ENCODE assay signal across 8 cellular contexts in genomic region chr3:160012108-160012507, GRCh38. TPM values are rescaled to one million over a fixed set of nuclear protein-coding genes. Genes with fewer than 3 reads are reported as not detected.
DNase-seq lines count a peak whose midpoint lies in the region; ATAC-seq and TF ChIP-seq lines count a peak whose summit lies in the region.

No MANE protein-coding gene starts in this region.

- H3K27ac ChIP-seq in SU-DHL-6 (ENCODE audit: low read depth, low read length), result no peak overlapping the region
- H3K27ac ChIP-seq in aorta (ENCODE audit: low read depth in 1 of 2, low read length in 2 of 2), result no peak overlapping the region

- peak overlapping the region; percentile 72 for H2AFZ ChIP-seq in SU-DHL-6 (ENCODE audit: low read depth, low read length, severe bottlenecking)

- peak overlapping the region; percentile 22 for H3K4me2 ChIP-seq in SU-DHL-6 (ENCODE audit: low read depth, low read length, poor library complexity, severe bottlenecking)

- no peaks in the 10 kb centered on the region for H3K4me1 ChIP-seq in aorta (ENCODE audit: control insufficient read depth in 1 of 2, insufficient read depth in 2 of 2, low read length in 2 of 2)

- no peaks in the 10 kb centered on the region for H3K9me3 ChIP-seq in SU-DHL-6 (ENCODE audit: insufficient read depth, low read length)
- H3K9me3 ChIP-seq in aorta (ENCODE audit: control insufficient read depth, low read length), result no peaks in the 10 kb centered on the region

- H4K20me1 ChIP-seq in SU-DHL-6 (ENCODE audit: low read depth, low read length), result no peaks in the 10 kb centered on the region

- no peaks in the 10 kb centered on the region for H3F3A ChIP-seq in SU-DHL-6 (ENCODE audit: insufficient read depth)

- H3K79me2 ChIP-seq in SU-DHL-6 (ENCODE audit: insufficient read depth, low read length), result no peaks in the 10 kb centered on the region

- no peak for DNase-seq in effector CD8-positive, alpha-beta T cell (lab: John Stamatoyannopoulos, UW)
- DNase-seq in anterior cingulate cortex (lab: John Stamatoyannopoulos, UW) (no peak), aorta (no peak), KBM-7 (no peak)

- no peaks in the 10 kb centered on the region for H3K27me3 ChIP-seq in SU-DHL-6 (ENCODE audit: low read length)
- H3K27me3 ChIP-seq in aorta (ENCODE audit: control insufficient read depth in 1 of 2, insufficient read depth in 2 of 2, low read length in 1 of 2), result no peaks in the 10 kb centered on the region

- H3K4me3 ChIP-seq in SU-DHL-6 (ENCODE audit: insufficient read depth, low read length, poor library complexity, severe bottlenecking) (no peak overlapping the region), aorta (ENCODE audit: low read length in 2 of 2) (no peak overlapping the region)

- H3K9ac ChIP-seq in SU-DHL-6 (ENCODE audit: low read length), result no peak overlapping the region

- WGBS in aorta, 2 donors, result 80 to 82% methylated on average over 2 of the region's 2 CpGs

- TF ChIP-seq CTCF in SU-DHL-6 (IDR thresholded peaks at IDR 0.05; ENCODE audit: insufficient read depth, low read length, poor library complexity, severe bottlenecking), result no peak

- peak; percentile 79 for ATAC-seq in GM18502 (IDR thresholded peaks at IDR 0.05; ENCODE audit: poor library complexity, unreplicated experiment)
- peak; percentile 62 for ATAC-seq in GM19463 (IDR thresholded peaks at IDR 0.05; ENCODE audit: unreplicated experiment)
- peak; percentile 72 for ATAC-seq in HG03095 (IDR thresholded peaks at IDR 0.05; ENCODE audit: unreplicated experiment)
- ATAC-seq in aorta (ENCODE audit: low FRiP score), result no peak

- H3K36me3 ChIP-seq in SU-DHL-6 (ENCODE audit: low read length), result no peaks in the 10 kb centered on the region
- H3K36me3 ChIP-seq in aorta (ENCODE audit: control insufficient read depth in 1 of 2, insufficient read depth in 2 of 2, low read length in 1 of 2), result no peaks in the 10 kb centered on the region

- in situ Hi-C loops in KBM-7 (cut with MboI; ENCODE audit: low pct_unique_long_range_greater_than_20kb, low sequenced_read_pairs), result loop anchor here (25.0 kb wide), 1 partner anchor 750 kb away; no protein-coding TSS in a partner anchor

- intact Hi-C loops in aorta (cut with DNase I), result no loop called here

- H3K9me2 ChIP-seq in SU-DHL-6 (replicated peaks; ENCODE audit: insufficient read depth, low read length), result no peaks in the 10 kb centered on the region

RNA-seq across cellular contexts. Expression of gene IL12A, which starts 23.5 kb away (rescaled TPM):
- under 1 TPM in 1 of 2 donors, not detected in 1; 0.57 TPM for total RNA-seq in aorta
- under 1 TPM in 1 of 2 donors, not detected in 1; 0.15 TPM for polyA plus RNA-seq in aorta
